1 cellular context compared by ENCODE assay signal in the genomic region with DNA sequence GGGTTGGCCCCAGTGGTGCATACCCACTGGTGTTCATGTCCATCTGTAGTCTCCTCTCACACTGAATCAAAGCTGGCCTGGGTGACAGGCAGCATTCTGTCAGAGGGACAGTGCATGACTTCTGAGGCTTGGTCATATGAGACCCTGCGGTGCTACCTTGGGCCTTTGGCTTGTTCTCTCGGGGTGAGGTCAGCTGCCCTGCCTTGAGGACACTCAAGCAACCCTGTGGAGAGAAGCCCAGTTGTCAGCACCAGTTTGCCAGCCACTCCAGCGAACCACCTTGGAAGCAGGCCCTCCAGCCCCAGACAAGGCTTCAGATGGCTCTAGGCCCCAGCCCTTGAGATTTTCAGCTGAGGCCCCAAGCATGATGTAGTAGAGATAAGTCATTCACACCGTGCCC.
TF ChIP-seq lines count a peak whose summit lies in the region.

No MANE protein-coding gene starts in this region.

TF ChIP-seq in GM23338, 12 proteins besides CTCF, POLR2A, EP300 and RAD21:
- TF ChIP-seq CREB1 (CRISPR knock-in tag; IDR thresholded peaks at IDR 0.05; ENCODE audit: low read depth) (no peak), POLR2AphosphoS5 (IDR thresholded peaks at IDR 0.05; ENCODE audit: low read depth) (no peak), EZH2phosphoT487 (IDR thresholded peaks at IDR 0.05; ENCODE audit: unreplicated experiment) (no peak), STAT1 (IDR thresholded peaks at IDR 0.05; ENCODE audit: unreplicated experiment) (no peak), ZNF114 (CRISPR knock-in tag; IDR thresholded peaks at IDR 0.05) (no peak), NANOG (IDR thresholded peaks at IDR 0.05; ENCODE audit: borderline replicate concordance) (no peak)
